In genomic region chr4:87009095-87009648, GRCh38 we compare ENCODE assay signal across 1 cellular context.
TF ChIP-seq lines count a peak whose summit lies in the region.

No MANE protein-coding gene starts in this region.

TF ChIP-seq in GM12878, 131 proteins besides CTCF, POLR2A, EP300 and RAD21 (continued from another document):
- TF ChIP-seq ATF2 (IDR thresholded peaks at IDR 0.05; ENCODE audit: low read length) = no peak
- TF ChIP-seq, protein P1, sequence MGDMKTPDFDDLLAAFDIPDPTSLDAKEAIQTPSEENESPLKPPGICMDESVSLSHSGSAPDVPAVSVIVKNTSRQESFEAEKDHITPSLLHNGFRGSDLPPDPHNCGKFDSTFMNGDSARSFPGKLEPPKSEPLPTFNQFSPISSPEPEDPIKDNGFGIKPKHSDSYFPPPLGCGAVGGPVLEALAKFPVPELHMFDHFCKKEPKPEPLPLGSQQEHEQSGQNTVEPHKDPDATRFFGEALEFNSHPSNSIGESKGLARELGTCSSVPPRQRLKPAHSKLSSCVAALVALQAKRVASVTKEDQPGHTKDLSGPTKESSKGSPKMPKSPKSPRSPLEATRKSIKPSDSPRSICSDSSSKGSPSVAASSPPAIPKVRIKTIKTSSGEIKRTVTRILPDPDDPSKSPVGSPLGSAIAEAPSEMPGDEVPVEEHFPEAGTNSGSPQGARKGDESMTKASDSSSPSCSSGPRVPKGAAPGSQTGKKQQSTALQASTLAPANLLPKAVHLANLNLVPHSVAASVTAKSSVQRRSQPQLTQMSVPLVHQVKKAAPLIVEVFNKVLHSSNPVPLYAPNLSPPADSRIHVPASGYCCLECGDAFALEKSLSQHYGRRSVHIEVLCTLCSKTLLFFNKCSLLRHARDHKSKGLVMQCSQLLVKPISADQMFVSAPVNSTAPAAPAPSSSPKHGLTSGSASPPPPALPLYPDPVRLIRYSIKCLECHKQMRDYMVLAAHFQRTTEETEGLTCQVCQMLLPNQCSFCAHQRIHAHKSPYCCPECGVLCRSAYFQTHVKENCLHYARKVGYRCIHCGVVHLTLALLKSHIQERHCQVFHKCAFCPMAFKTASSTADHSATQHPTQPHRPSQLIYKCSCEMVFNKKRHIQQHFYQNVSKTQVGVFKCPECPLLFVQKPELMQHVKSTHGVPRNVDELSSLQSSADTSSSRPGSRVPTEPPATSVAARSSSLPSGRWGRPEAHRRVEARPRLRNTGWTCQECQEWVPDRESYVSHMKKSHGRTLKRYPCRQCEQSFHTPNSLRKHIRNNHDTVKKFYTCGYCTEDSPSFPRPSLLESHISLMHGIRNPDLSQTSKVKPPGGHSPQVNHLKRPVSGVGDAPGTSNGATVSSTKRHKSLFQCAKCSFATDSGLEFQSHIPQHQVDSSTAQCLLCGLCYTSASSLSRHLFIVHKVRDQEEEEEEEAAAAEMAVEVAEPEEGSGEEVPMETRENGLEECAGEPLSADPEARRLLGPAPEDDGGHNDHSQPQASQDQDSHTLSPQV (IDR thresholded peaks at IDR 0.05) = no peak
- TF ChIP-seq RAD51 (IDR thresholded peaks at IDR 0.05) = no peak
- TF ChIP-seq CBX3 (IDR thresholded peaks at IDR 0.05; ENCODE audit: borderline replicate concordance, low read depth) = no peak
- no peak for TF ChIP-seq IRF4 (IDR thresholded peaks at IDR 0.05; ENCODE audit: low read depth, low read length)
- TF ChIP-seq RFX5 (IDR thresholded peaks at IDR 0.05; ENCODE audit: low read depth, low read length) = no peak
- TF ChIP-seq NFYA (IDR thresholded peaks at IDR 0.05; ENCODE audit: borderline replicate concordance, low read depth, low read length) = no peak
- TF ChIP-seq ETV6 (conservative IDR thresholded peaks at IDR 0.05 in 1 of 2, IDR thresholded peaks at IDR 0.05 in 1 of 2; ENCODE audit: borderline replicate concordance in 1 of 2, low read depth in 1 of 2) = no peak
- no peak for TF ChIP-seq SMAD1 (IDR thresholded peaks at IDR 0.05; ENCODE audit: low read depth, partially characterized antibody)
- no peak for TF ChIP-seq POU2F2 (IDR thresholded peaks at IDR 0.05; ENCODE audit: borderline replicate concordance, low read depth, low read length)
- no peak for TF ChIP-seq NRF1 (conservative IDR thresholded peaks at IDR 0.05; ENCODE audit: low read depth, low read length)
- no peak for TF ChIP-seq JUNB (IDR thresholded peaks at IDR 0.05)
- no peak for TF ChIP-seq NFIC (IDR thresholded peaks at IDR 0.05; ENCODE audit: low read depth, low read length)
- TF ChIP-seq BCL11A (IDR thresholded peaks at IDR 0.05; ENCODE audit: low read depth, low read length) = no peak
- 0 out of 2 replicates have a peak, but pooled peaks have one; percentile 9 for TF ChIP-seq EED (IDR thresholded peaks at IDR 0.05; ENCODE audit: low read depth)
- peak; percentile 30 for TF ChIP-seq CUX1 (IDR thresholded peaks at IDR 0.05; ENCODE audit: insufficient replicate concordance, low read depth, low read length)
- no peak for TF ChIP-seq ZNF217 (IDR thresholded peaks at IDR 0.05)
